9 cellular contexts compared by ENCODE assay signal in genomic region chr11:124896821-124897391, GRCh38. TPM values are rescaled to one million over a fixed set of nuclear protein-coding genes. Genes with fewer than 3 reads are reported as not detected.
A peak's percentile ranks its signal among the peaks of the same experiment; 100 is the strongest.
DNase-seq lines count a peak whose midpoint lies in the region; ATAC-seq and TF ChIP-seq lines count a peak whose summit lies in the region.
"Had no signal": no experiment of that assay in that cellular context is flagged by ENCODE, and none has a peak within 500 bp of the region (broad histone marks: within the 10 kb centered on the region; RNA-seq: fewer than 3 reads in every experiment).

No MANE protein-coding gene starts in this region.

- H3F3A ChIP-seq in neural progenitor cell (ENCODE audit: low read depth): peaks cover 10% of the 10 kb centered on the region

- no peaks in the 10 kb centered on the region for H3K36me3 ChIP-seq in gastroesophageal sphincter
- H3K36me3 ChIP-seq in neural progenitor cell: no peaks in the 10 kb centered on the region
- no peaks in the 10 kb centered on the region for H3K36me3 ChIP-seq in upper lobe of right lung

- H3K27ac ChIP-seq in angular gyrus (ENCODE audit: low read depth, low read length) (peak overlapping the region; percentile 50), gastroesophageal sphincter (peak overlapping the region in 3 of 4 donors; percentile 66 to 80 (median 79)), neural progenitor cell (no peak overlapping the region), upper lobe of right lung (peak overlapping the region; percentile 79)

- no peak overlapping the region for H2AFZ ChIP-seq in neural progenitor cell (replicated peaks)

- peak overlapping the region; percentile 14 for H3K27ac Mint-ChIP-seq in neural progenitor cell
- H3K27ac Mint-ChIP-seq in activated CD8-positive, alpha-beta T cell treated with anti-CD3 and anti-CD28 coated beads for 36 hours: no peak overlapping the region

- no peak overlapping the region for H3K4me2 ChIP-seq in neural progenitor cell

- WGBS in gastroesophageal sphincter (ENCODE audit: low coverage in 1 of 2), 2 donors: 60 to 100% methylated on average over 1 of the region's 9 CpGs

- intact Hi-C loops in upper lobe of right lung (cut with DNase I): no loop called here
- intact Hi-C loops in activated CD8-positive, alpha-beta T cell treated with anti-CD3 and anti-CD28 coated beads for 36 hours (cut with micrococcal nuclease): no loop called here

- TF ChIP-seq POLR2A in gastroesophageal sphincter (IDR thresholded peaks at IDR 0.05): no peak

- peaks cover 8% of the 10 kb centered on the region for H3K27me3 Mint-ChIP-seq in neural progenitor cell (ENCODE audit: insufficient read depth, low read depth)
- H3K27me3 Mint-ChIP-seq in activated CD8-positive, alpha-beta T cell treated with anti-CD3 and anti-CD28 coated beads for 36 hours: peaks cover 8% of the 10 kb centered on the region

- no peaks in the 10 kb centered on the region for H3K9me3 Mint-ChIP-seq in neural progenitor cell
- H3K9me3 Mint-ChIP-seq in activated CD8-positive, alpha-beta T cell treated with anti-CD3 and anti-CD28 coated beads for 36 hours: no peaks in the 10 kb centered on the region

- H3K4me1 ChIP-seq in gastroesophageal sphincter (peaks cover 0 to 62% (median 15%) of the 10 kb centered on the region in 3 donors), neural progenitor cell (peaks cover 18% of the 10 kb centered on the region), upper lobe of right lung (peaks cover 33% of the 10 kb centered on the region)

- peaks cover 8% of the 10 kb centered on the region for H3K27me3 ChIP-seq in gastroesophageal sphincter
- peaks cover 15% of the 10 kb centered on the region for H3K27me3 ChIP-seq in neural progenitor cell
- no peaks in the 10 kb centered on the region for H3K27me3 ChIP-seq in upper lobe of right lung

- CTCF ChIA-PET in activated CD8-positive, alpha-beta T cell treated with anti-CD3 and anti-CD28 coated beads for 36 hours (lab: Charles Lee): no interaction called here

- H3K36me3 Mint-ChIP-seq in neural progenitor cell: no peaks in the 10 kb centered on the region
- no peaks in the 10 kb centered on the region for H3K36me3 Mint-ChIP-seq in activated CD8-positive, alpha-beta T cell treated with anti-CD3 and anti-CD28 coated beads for 36 hours (ENCODE audit: low read depth)

- H3K79me2 ChIP-seq in neural progenitor cell (ENCODE audit: low read depth): no peaks in the 10 kb centered on the region

- POLR2A ChIA-PET in activated CD8-positive, alpha-beta T cell treated with anti-CD3 and anti-CD28 coated beads for 36 hours (lab: Charles Lee): no interaction called here

- H3K9ac ChIP-seq in neural progenitor cell: no peak overlapping the region

- no peak for TF ChIP-seq CTCF in gastroesophageal sphincter (IDR thresholded peaks at IDR 0.05)
- TF ChIP-seq CTCF in neural progenitor cell (IDR thresholded peaks at IDR 0.05): no peak
- TF ChIP-seq CTCF in upper lobe of right lung (IDR thresholded peaks at IDR 0.05): no peak
- no peak for TF ChIP-seq CTCF in activated CD8-positive, alpha-beta T cell treated with anti-CD3 and anti-CD28 coated beads for 36 hours (IDR thresholded peaks at IDR 0.05)

- H3K9me3 ChIP-seq in gastroesophageal sphincter (no peaks in the 10 kb centered on the region), neural progenitor cell (ENCODE audit: low read depth) (no peaks in the 10 kb centered on the region), upper lobe of right lung (no peaks in the 10 kb centered on the region)

- no peak for TF ChIP-seq EP300 in gastroesophageal sphincter (IDR thresholded peaks at IDR 0.05)

- DNase-seq in neural progenitor cell (ENCODE audit: low spot score): no peak
- no peak for DNase-seq in upper lobe of right lung
- DNase-seq in SW480 (ENCODE audit: low spot score): no peak
- no peak for DNase-seq in activated CD8-positive, alpha-beta T cell treated with anti-CD3 and anti-CD28 coated beads for 36 hours
- DNase-seq: OCI-M1 had no signal

- peak overlapping the region in 1 of 2 donors; percentile 42 for H3K4me3 ChIP-seq in gastroesophageal sphincter
- no peak overlapping the region for H3K4me3 ChIP-seq in neural progenitor cell
- peak overlapping the region; percentile 50 for H3K4me3 ChIP-seq in upper lobe of right lung

- H3K4me1 Mint-ChIP-seq in neural progenitor cell: peaks cover 19% of the 10 kb centered on the region
- H3K4me1 Mint-ChIP-seq in activated CD8-positive, alpha-beta T cell treated with anti-CD3 and anti-CD28 coated beads for 36 hours (ENCODE audit: low read depth): peaks cover 2% of the 10 kb centered on the region

- H4K20me1 ChIP-seq in neural progenitor cell (ENCODE audit: low read depth): no peaks in the 10 kb centered on the region

- peak; percentile 63 for ATAC-seq in gastroesophageal sphincter
- ATAC-seq in upper lobe of right lung: peak; percentile 3
- no peak for ATAC-seq in HG03439 (IDR thresholded peaks at IDR 0.05; ENCODE audit: unreplicated experiment)
- ATAC-seq in activated CD8-positive, alpha-beta T cell treated with anti-CD3 and anti-CD28 coated beads for 36 hours: no peak

- H3K4me3 Mint-ChIP-seq in neural progenitor cell: no peak overlapping the region
- H3K4me3 Mint-ChIP-seq in activated CD8-positive, alpha-beta T cell treated with anti-CD3 and anti-CD28 coated beads for 36 hours: no peak overlapping the region

RNA-seq across cellular contexts. Expression of gene ROBO4, which starts 0.8 kb away (rescaled TPM):
- total RNA-seq in gastroesophageal sphincter (10 to 100 TPM; 13.9 to 33.6 (median 23.4) TPM), neural progenitor cell (ENCODE audit: low replicate concordance) (not detected in 2 replicates), upper lobe of right lung (75.0 TPM)
- total RNA-seq in activated CD8-positive, alpha-beta T cell treated with anti-CD3 and anti-CD28 coated beads for 36 hours: not detected

RNA-seq across cellular contexts. Expression of gene HEPN1, which starts 22.1 kb away (rescaled TPM):
- under 1 TPM in 1 of 4 donors, not detected in 3; 0.67 TPM for total RNA-seq in gastroesophageal sphincter
- not detected in 2 replicates for total RNA-seq in neural progenitor cell (ENCODE audit: low replicate concordance)
- not detected for total RNA-seq in upper lobe of right lung
- not detected for total RNA-seq in activated CD8-positive, alpha-beta T cell treated with anti-CD3 and anti-CD28 coated beads for 36 hours
- total RNA-seq: pulmonary artery endothelial cell had no signal

RNA-seq across cellular contexts. Expression of gene ROBO3, which starts 31.7 kb away (rescaled TPM):
- total RNA-seq in gastroesophageal sphincter (10 to 100 TPM in 1 of 4 donors, 1 to 10 TPM in 3; 3.6 to 10.8 (median 9.2) TPM), neural progenitor cell (ENCODE audit: low replicate concordance) (12.6 and 30.7 TPM in 2 replicates), upper lobe of right lung (12.6 TPM)
- 10 to 100 TPM; 17.6 to 18.4 TPM for total RNA-seq in activated CD8-positive, alpha-beta T cell treated with anti-CD3 and anti-CD28 coated beads for 36 hours

RNA-seq across cellular contexts. Expression of gene HEPACAM, which starts 38.9 kb away (rescaled TPM):
- total RNA-seq in gastroesophageal sphincter (1 to 10 TPM in 1 of 4 donors, under 1 TPM in 2, not detected in 1; 0.31 to 2.1 (median 0.81) TPM), neural progenitor cell (ENCODE audit: low replicate concordance) (not detected in 2 replicates), upper lobe of right lung (0.14 TPM)
- under 1 TPM in 1 of 2 experiments, not detected in 1; 0.11 TPM for total RNA-seq in activated CD8-positive, alpha-beta T cell treated with anti-CD3 and anti-CD28 coated beads for 36 hours
- total RNA-seq: pulmonary artery endothelial cell had no signal

RNA-seq across cellular contexts. Expression of gene CCDC15, which starts 57.1 kb away (rescaled TPM):
- 1 to 10 TPM in 3 of 4 donors, under 1 TPM in 1; 0.69 to 1.7 (median 1.3) TPM for total RNA-seq in gastroesophageal sphincter
- 7.4 and 11.2 TPM in 2 replicates for total RNA-seq in neural progenitor cell (ENCODE audit: low replicate concordance)
- total RNA-seq in upper lobe of right lung: 1.5 TPM
- total RNA-seq in activated CD8-positive, alpha-beta T cell treated with anti-CD3 and anti-CD28 coated beads for 36 hours: 1 to 10 TPM; 4.2 to 4.8 TPM

Comparison
In these comparisons a context has a peak if more than half of its experiments do, and no peak if none do; other contexts are left out.
1. ATAC-seq: peak in gastroesophageal sphincter (single experiment) and upper lobe of right lung (single experiment); none in HG03439 (single experiment) and activated CD8-positive, alpha-beta T cell treated with anti-CD3 and anti-CD28 coated beads for 36 hours (single experiment).
2. RNA of gene ROBO4, which starts 0.8 kb away (total RNA-seq): 75.0 TPM in upper lobe of right lung (single experiment) and 13.9 to 33.6 TPM in gastroesophageal sphincter; not detected in neural progenitor cell and not detected in activated CD8-positive, alpha-beta T cell treated with anti-CD3 and anti-CD28 coated beads for 36 hours; every median in the first group is over 10 times any median in the second.